ENCODE assay signal across 23 cellular contexts in genomic region chr7:143849785-143850479, GRCh38.
"Had no signal": no experiment of that assay in that cellular context is flagged by ENCODE, and none has a peak within 500 bp of the region (broad histone marks: within the 10 kb centered on the region; RNA-seq: fewer than 3 reads in every experiment).

No MANE protein-coding gene starts in this region.

- H3K27ac Mint-ChIP-seq: nephron; stimulated activated naive B cell treated with anti-CD40 and anti-IgM and Interleukin-4, amounts not matched to agents 10 μg/mL and 1 μg/mL and 100 μg/mL, for 72 hours had no signal

- H3K36me3 ChIP-seq: colonic mucosa, thoracic aorta had no signal

- ATAC-seq: esophagus mucosa; left colon; sciatic nerve; stimulated activated naive B cell treated with anti-CD40 and anti-IgM and Interleukin-4, amounts not matched to agents 10 μg/mL and 1 μg/mL and 100 μg/mL, for 72 hours had no signal

- H3K9me3 ChIP-seq: colonic mucosa had no signal

- H3K4me1 Mint-ChIP-seq: nephron; stimulated activated naive B cell treated with anti-CD40 and anti-IgM and Interleukin-4, amounts not matched to agents 10 μg/mL and 1 μg/mL and 100 μg/mL, for 72 hours had no signal

- H3K9me3 Mint-ChIP-seq: stimulated activated naive B cell treated with anti-CD40 and anti-IgM and Interleukin-4, amounts not matched to agents 10 μg/mL and 1 μg/mL and 100 μg/mL, for 72 hours had no signal

- H3K27me3 Mint-ChIP-seq: stimulated activated naive B cell treated with anti-CD40 and anti-IgM and Interleukin-4, amounts not matched to agents 10 μg/mL and 1 μg/mL and 100 μg/mL, for 72 hours had no signal

- H3K4me3 ChIP-seq: colonic mucosa, heart left ventricle, lung, psoas muscle, stomach, thoracic aorta, transverse colon had no signal

- H3K27ac ChIP-seq: colonic mucosa, heart left ventricle, psoas muscle, stomach, thoracic aorta, transverse colon had no signal

- FAIRE-seq: endometrium, frontal cortex had no signal

- DNase-seq: colonic mucosa; dermis blood vessel endothelial cell; hippocampal formation; left colon; left ventricle myocardium superior; mesenchymal stem cell; midbrain; psoas muscle; retina; stimulated activated CD4-positive, alpha-beta T cell treated with anti-CD3 and anti-CD28 coated beads, Interleukin-2, amount 100 ng/mL, for 24 hours; stimulated activated CD4-positive, alpha-beta T cell treated with anti-CD3 and anti-CD28 coated beads, Interleukin-4, amount 100 ng/mL, for 4 hours; stimulated activated naive B cell treated with anti-CD40 and anti-IgM and Interleukin-4, amounts not matched to agents 10 μg/mL and 1 μg/mL and 100 μg/mL, for 72 hours; stomach; substantia nigra; transverse colon had no signal

- H3K4me3 Mint-ChIP-seq: nephron; stimulated activated naive B cell treated with anti-CD40 and anti-IgM and Interleukin-4, amounts not matched to agents 10 μg/mL and 1 μg/mL and 100 μg/mL, for 72 hours had no signal

- H3K4me1 ChIP-seq: colonic mucosa, stomach, transverse colon had no signal

- H3K27me3 ChIP-seq: colonic mucosa, heart left ventricle, stomach, transverse colon had no signal
